Comparison of ENCODE assay signal across 8 cellular contexts in genomic region chr2:25251461-25252273, GRCh38.
DNase-seq lines count a peak whose midpoint lies in the region; ATAC-seq and TF ChIP-seq lines count a peak whose summit lies in the region.

No MANE protein-coding gene starts in this region.

- peaks cover 56% of the 10 kb centered on the region for H3K4me1 Mint-ChIP-seq in nephron

- intact Hi-C loops in vagina (cut with DNase I) = no loop called here

- no peak for TF ChIP-seq POLR2A in vagina (IDR thresholded peaks at IDR 0.05)

- no peak for ATAC-seq in HG03571 (IDR thresholded peaks at IDR 0.05; ENCODE audit: unreplicated experiment)

- peak overlapping the region; percentile 86 for H3K27ac ChIP-seq in vagina

- H3K27me3 ChIP-seq in vagina = no peaks in the 10 kb centered on the region

- no peaks in the 10 kb centered on the region for H3K27me3 Mint-ChIP-seq in nephron (ENCODE audit: low read depth)

- peak overlapping the region; percentile 26 to 98 (median 90) for H3K27ac Mint-ChIP-seq in nephron

- peaks cover 58% of the 10 kb centered on the region for H3K36me3 Mint-ChIP-seq in nephron (ENCODE audit: low read depth)

- DNase-seq in Ammon's horn (ENCODE audit: low spot score) (peak; percentile 58), GM19238 (ENCODE audit: insufficient read length, low spot score) (peak; percentile 79), NCI-H1694 (lab: John Stamatoyannopoulos, UW) (peak; percentile 33), activated T-helper 1 cell treated with Interleukin-2 at 50 U/mL for 16 hours (ENCODE audit: low read depth) (peak; percentile 22), fibroblast of villous mesenchyme (ENCODE audit: low read depth) (peak; percentile 18), vagina (ENCODE audit: extremely low spot score in 2 of 2) (no peak)

- H3K36me3 ChIP-seq in vagina = peaks cover 0 to 17% of the 10 kb centered on the region in 2 donors

- TF ChIP-seq CTCF in fibroblast of villous mesenchyme (IDR thresholded peaks at IDR 0.05; ENCODE audit: insufficient read depth, low read depth, low read length) (no peak), nephron (IDR thresholded peaks at IDR 0.05; ENCODE audit: unreplicated experiment in 3 of 3) (no peak), vagina (IDR thresholded peaks at IDR 0.05) (no peak)

- H3K4me3 ChIP-seq in fibroblast of villous mesenchyme (ENCODE audit: low read depth, low read length) (peak overlapping the region; percentile 60), vagina (peak overlapping the region; percentile 55 to 58)

- peaks cover 25% of the 10 kb centered on the region for H3K4me1 ChIP-seq in vagina

- no peaks in the 10 kb centered on the region for H3K9me3 Mint-ChIP-seq in nephron

- peak overlapping the region; percentile 89 to 95 (median 94) for H3K4me3 Mint-ChIP-seq in nephron

- no peaks in the 10 kb centered on the region for H3K9me3 ChIP-seq in vagina

Comparison
In these comparisons a context has a peak if more than half of its experiments do, and no peak if none do; other contexts are left out.
1. DNase-seq: peak in Ammon's horn (single experiment), GM19238 (single experiment), NCI-H1694 (single experiment), activated T-helper 1 cell treated with Interleukin-2 at 50 U/mL for 16 hours (single experiment) and fibroblast of villous mesenchyme (single experiment); none in vagina (0 of 2).